ENCODE assay signal across 8 cellular contexts in genomic region chr16:55035037-55035436, GRCh38.
DNase-seq lines count a peak whose midpoint lies in the region; ATAC-seq and TF ChIP-seq lines count a peak whose summit lies in the region.

No MANE protein-coding gene starts in this region.

- 32 to 36% (median 34%) methylated on average over 7 of the region's 7 CpGs for WGBS in heart left ventricle, 4 donors

- DNase-seq in heart left ventricle (peak in 2 of 5 donors; percentile 43), cardiac septum (ENCODE audit: low spot score) (no peak), NCI-H82 (lab: John Stamatoyannopoulos, UW) (peak; percentile 73), endothelial cell (ENCODE audit: low spot score) (peak; percentile 71), NCI-H2171 (lab: John Stamatoyannopoulos, UW) (no peak)
- peak; percentile 57 for DNase-seq in stimulated activated CD4-positive, alpha-beta T cell treated with anti-CD3 and anti-CD28 coated beads, Interleukin-15, amount 100 ng/mL, for 24 hours
- DNase-seq in activated effector memory CD4-positive, alpha-beta T cell treated with anti-CD3 and anti-CD28 coated beads, Interleukin-2, amount 50 U/mL, for 16 hours, result no peak

- peaks cover 0 to under 1% (median 0%) of the 10 kb centered on the region in 12 donors for H3K9me3 ChIP-seq in heart left ventricle

- H3K9me3 Mint-ChIP-seq in endothelial cell (ENCODE audit: unreplicated experiment), result no peaks in the 10 kb centered on the region

- TF ChIP-seq POLR2A in heart left ventricle (IDR thresholded peaks at IDR 0.05), result no peak

- intact Hi-C loops in heart left ventricle (cut with DNase I), result loop anchor here in 1 of 10 donors (5.0 kb wide), 1 partner anchor 48 kb away; no protein-coding TSS in a partner anchor
- intact Hi-C loops in cardiac septum (cut with DNase I), result no loop called here

- peaks cover 2% of the 10 kb centered on the region for H3K27me3 Mint-ChIP-seq in endothelial cell (ENCODE audit: unreplicated experiment)

- TF ChIP-seq CTCF in heart left ventricle (IDR thresholded peaks at IDR 0.05), result peak; percentile 17 to 59 (median 36)
- TF ChIP-seq CTCF in endothelial cell (IDR thresholded peaks at IDR 0.05; ENCODE audit: unreplicated experiment), result peak; percentile 64

- peaks cover 3% of the 10 kb centered on the region for H3K4me1 Mint-ChIP-seq in endothelial cell (ENCODE audit: unreplicated experiment)

- no peak overlapping the region for H3K4me3 ChIP-seq in heart left ventricle

- ATAC-seq in heart left ventricle (peak in 1 of 4 donors; percentile 59), GM19395 (IDR thresholded peaks at IDR 0.05; ENCODE audit: unreplicated experiment) (no peak)

- H3K36me3 ChIP-seq in heart left ventricle, result no peaks in the 10 kb centered on the region

- no peak overlapping the region for H3K4me3 Mint-ChIP-seq in endothelial cell (ENCODE audit: unreplicated experiment)

- peaks cover 0 to 5% (median 0%) of the 10 kb centered on the region in 9 donors for H3K27me3 ChIP-seq in heart left ventricle

- H3K4me1 ChIP-seq in heart left ventricle, result no peaks in the 10 kb centered on the region

- no peak overlapping the region for H3K27ac ChIP-seq in heart left ventricle

- H3K27ac Mint-ChIP-seq in endothelial cell (ENCODE audit: unreplicated experiment), result no peak overlapping the region

- H3K36me3 Mint-ChIP-seq in endothelial cell (ENCODE audit: low read depth, unreplicated experiment), result no peaks in the 10 kb centered on the region

Comparison
In these comparisons a context has a peak if more than half of its experiments do, and no peak if none do; other contexts are left out.
1. DNase-seq: peak in NCI-H82 (single experiment), endothelial cell (single experiment) and stimulated activated CD4-positive, alpha-beta T cell treated with anti-CD3 and anti-CD28 coated beads, Interleukin-15, amount 100 ng/mL, for 24 hours (single experiment); none in cardiac septum (single experiment), activated effector memory CD4-positive, alpha-beta T cell treated with anti-CD3 and anti-CD28 coated beads, Interleukin-2, amount 50 U/mL, for 16 hours (single experiment) and NCI-H2171 (single experiment).